Comparison of ENCODE assay signal across 20 cellular contexts in the genomic region with DNA sequence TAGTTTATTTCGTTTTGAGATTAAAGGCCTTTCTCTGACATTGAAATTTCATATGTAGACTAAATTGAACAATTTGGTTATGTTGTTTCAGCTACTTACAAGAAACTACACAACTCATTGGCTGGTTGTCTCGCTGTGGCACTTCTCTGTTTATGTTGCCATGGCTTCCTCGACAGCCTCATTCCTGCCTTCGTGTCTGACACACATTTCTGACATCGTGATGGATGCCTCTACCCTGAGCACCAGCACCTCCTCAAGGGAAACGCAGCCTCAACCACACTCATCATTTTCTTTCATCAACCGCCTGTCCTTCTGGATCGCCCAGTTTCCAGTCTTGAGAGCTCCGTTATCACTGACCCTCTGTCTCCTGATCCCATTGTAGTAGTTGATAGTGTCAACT.
"Had no signal": no experiment of that assay in that cellular context is flagged by ENCODE, and none has a peak within 500 bp of the region (broad histone marks: within the 10 kb centered on the region; RNA-seq: fewer than 3 reads in every experiment).

No MANE protein-coding gene starts in this region.

- H3K36me3 ChIP-seq: gastrocnemius medialis, lower lobe of right lung, pancreas, stomach, thyroid gland, upper lobe of left lung had no signal

- H3K27ac Mint-ChIP-seq: naive B cell; natural killer cell treated with Interleukin-12 subunit alpha and Interleukin-12 subunit beta and Interleukin-15 and Interleukin-18, amount 100 ng/mL, for 72 hours; stimulated activated effector memory CD8-positive, alpha-beta T cell treated with anti-CD3 and anti-CD28 coated beads, Interleukin-12 subunit alpha, Interleukin-12 subunit beta, amount 100 ng/mL, for 72 hours had no signal

- H3K4me1 ChIP-seq: lower lobe of right lung, pancreas had no signal

- H3K9me3 ChIP-seq: gastrocnemius medialis, lower lobe of right lung, mucosa of descending colon, pancreas, stomach, thyroid gland, upper lobe of left lung had no signal

- H3K36me3 Mint-ChIP-seq: naive B cell; natural killer cell treated with Interleukin-12 subunit alpha and Interleukin-12 subunit beta and Interleukin-15 and Interleukin-18, amount 100 ng/mL, for 72 hours; stimulated activated effector memory CD8-positive, alpha-beta T cell treated with anti-CD3 and anti-CD28 coated beads, Interleukin-12 subunit alpha, Interleukin-12 subunit beta, amount 100 ng/mL, for 72 hours had no signal

- H3K27ac ChIP-seq: dorsolateral prefrontal cortex, lower lobe of right lung, pancreas, stomach, thyroid gland, upper lobe of left lung had no signal

- H3K27me3 ChIP-seq: dorsolateral prefrontal cortex, gastrocnemius medialis, pancreas, stomach, thyroid gland, upper lobe of left lung had no signal

- H3K4me3 Mint-ChIP-seq: naive B cell; natural killer cell treated with Interleukin-12 subunit alpha and Interleukin-12 subunit beta and Interleukin-15 and Interleukin-18, amount 100 ng/mL, for 72 hours; stimulated activated effector memory CD8-positive, alpha-beta T cell treated with anti-CD3 and anti-CD28 coated beads, Interleukin-12 subunit alpha, Interleukin-12 subunit beta, amount 100 ng/mL, for 72 hours had no signal

- H3K4me1 Mint-ChIP-seq: naive B cell; stimulated activated effector memory CD8-positive, alpha-beta T cell treated with anti-CD3 and anti-CD28 coated beads, Interleukin-12 subunit alpha, Interleukin-12 subunit beta, amount 100 ng/mL, for 72 hours had no signal

- H3K9me3 Mint-ChIP-seq: naive B cell; natural killer cell treated with Interleukin-12 subunit alpha and Interleukin-12 subunit beta and Interleukin-15 and Interleukin-18, amount 100 ng/mL, for 72 hours; stimulated activated effector memory CD8-positive, alpha-beta T cell treated with anti-CD3 and anti-CD28 coated beads, Interleukin-12 subunit alpha, Interleukin-12 subunit beta, amount 100 ng/mL, for 72 hours had no signal

- H3K4me3 ChIP-seq: dorsolateral prefrontal cortex, gastrocnemius medialis, lower lobe of right lung, mucosa of descending colon, pancreas, stomach, thyroid gland, upper lobe of left lung had no signal

- DNase-seq: caudate nucleus; cerebellar nuclear complex; dorsolateral prefrontal cortex; effector CD4-positive, alpha-beta T cell; gastrocnemius medialis; head of caudate nucleus; left ventricle myocardium superior; lower lobe of right lung; mucosa of descending colon; naive B cell; occipital lobe; pancreas; stimulated activated CD4-positive, alpha-beta T cell treated with anti-CD3 and anti-CD28 coated beads, Interleukin-2, amount 100 ng/mL, for 24 hours; stimulated activated CD4-positive, alpha-beta T cell treated with anti-CD3 and anti-CD28 coated beads, Interleukin-4, amount 100 ng/mL, for 24 hours; stimulated activated naive CD4-positive, alpha-beta T cell treated with Interleukin-2 at 50 U/mL for 16 hours; stomach; thyroid gland; upper lobe of left lung had no signal

- H3K27me3 Mint-ChIP-seq: naive B cell had no signal
